1 cellular context compared by ENCODE assay signal in genomic region chr1:38046333-38046883, GRCh38.
TF ChIP-seq lines count a peak whose summit lies in the region.

Gene POU3F1, minus strand, starts transcription at chr1:38046793. Its CDS starts 50 bp downstream, at chr1:38046743.

TF ChIP-seq in HepG2, 621 proteins besides CTCF, POLR2A, EP300 and RAD21 (continued from another document):
- TF ChIP-seq NFAT5 (CRISPR knock-in tag; IDR thresholded peaks at IDR 0.05) (no peak), HOXA7 (CRISPR knock-in tag; IDR thresholded peaks at IDR 0.05) (no peak), MEIS2 (CRISPR knock-in tag; IDR thresholded peaks at IDR 0.05) (no peak), ZNF317 (CRISPR knock-in tag; IDR thresholded peaks at IDR 0.05) (no peak), SUZ12 (IDR thresholded peaks at IDR 0.05; ENCODE audit: low read depth, low read length) (no peak), HNRNPH1 (optimal IDR thresholded peaks at IDR 0.05; ENCODE audit: low read depth, low read length) (no peak), ZBTB8A (CRISPR knock-in tag; IDR thresholded peaks at IDR 0.05; ENCODE audit: borderline replicate concordance, low read depth) (no peak), JDP2 (CRISPR knock-in tag; IDR thresholded peaks at IDR 0.05; ENCODE audit: borderline replicate concordance) (no peak), SMAD3 (CRISPR knock-in tag; IDR thresholded peaks at IDR 0.05) (no peak), TFAP4 (IDR thresholded peaks at IDR 0.05; ENCODE audit: borderline replicate concordance, low read depth) (no peak), ESRRA (CRISPR knock-in tag; IDR thresholded peaks at IDR 0.05; ENCODE audit: low read depth) (no peak), NPAS2 (CRISPR knock-in tag; IDR thresholded peaks at IDR 0.05; ENCODE audit: borderline replicate concordance) (no peak), GTF2F1 (IDR thresholded peaks at IDR 0.05; ENCODE audit: low read length) (no peak)
